8 cellular contexts compared by ENCODE assay signal in genomic region chr18:26226229-26227050, GRCh38. TPM values are rescaled to one million over a fixed set of nuclear protein-coding genes. Genes with fewer than 3 reads are reported as not detected.
DNase-seq lines count a peak whose midpoint lies in the region; ATAC-seq and TF ChIP-seq lines count a peak whose summit lies in the region.

Gene TAF4B, plus strand, starts transcription at chr18:26226445. Its CDS starts 489 bp downstream, at chr18:26226934.

- H3K36me3 ChIP-seq in kidney epithelial cell (ENCODE audit: control insufficient read depth, insufficient read depth, low read length), result no peaks in the 10 kb centered on the region

- H3K4me3 ChIP-seq in kidney epithelial cell (ENCODE audit: low read depth, low read length), result peak within 1 kb of the TSS; percentile 87

- no peaks in the 10 kb centered on the region for H3K27me3 ChIP-seq in kidney epithelial cell (ENCODE audit: control insufficient read depth, insufficient read depth, low read length)

- peak; percentile 80 to 82 for DNase-seq in AML-193 (lab: John Stamatoyannopoulos, UW)
- peak; percentile 76 for DNase-seq in NCI-H510A (lab: John Stamatoyannopoulos, UW)
- DNase-seq in activated CD4-positive, alpha-beta T cell treated with anti-CD3 and anti-CD28 coated beads for 1 hour, result peak; percentile 91
- peak; percentile 95 for DNase-seq in cerebellum (ENCODE audit: low spot score)
- DNase-seq in kidney epithelial cell (ENCODE audit: low read depth), result peak; percentile 55
- peak; percentile 96 for DNase-seq in stimulated activated CD4-positive, alpha-beta T cell treated with anti-CD3 and anti-CD28 coated beads, Interleukin-15, amount 100 ng/mL, for 24 hours

- no peak for TF ChIP-seq CTCF in kidney epithelial cell (IDR thresholded peaks at IDR 0.05; ENCODE audit: insufficient read depth, low read length, poor library complexity, severe bottlenecking)

- ATAC-seq in GM19035 (IDR thresholded peaks at IDR 0.05; ENCODE audit: unreplicated experiment), result peak; percentile 79
- ATAC-seq in HG03342 (IDR thresholded peaks at IDR 0.05; ENCODE audit: unreplicated experiment), result peak; percentile 82

RNA-seq across cellular contexts. Expression of gene TAF4B, which starts in this region (rescaled TPM):
- total RNA-seq in cerebellum (8.9 TPM), kidney epithelial cell (6.9 and 9.5 TPM in 2 replicates)

Comparison
In these comparisons a context has a peak if more than half of its experiments do, and no peak if none do; other contexts are left out.
1. Peak in every context shown above with its lines: DNase-seq, ATAC-seq and H3K4me3 ChIP-seq.